Comparison of ENCODE assay signal across 36 cellular contexts in genomic region chr3:124387008-124387407, GRCh38.
"Had no signal": no experiment of that assay in that cellular context is flagged by ENCODE, and none has a peak within 500 bp of the region (broad histone marks: within the 10 kb centered on the region; RNA-seq: fewer than 3 reads in every experiment).

No MANE protein-coding gene starts in this region.

- H3K27ac Mint-ChIP-seq: activated B cell treated with CpG ODN at 0.5 μM for 24 hours; activated CD4-positive, alpha-beta memory T cell treated with anti-CD3 and anti-CD28 coated beads for 36 hours; activated CD8-positive, alpha-beta memory T cell treated with anti-CD3 and anti-CD28 coated beads, Interleukin-2, amount 10 ng/mL, durations not matched to agents 7 days and 5 days; activated CD8-positive, alpha-beta T cell treated with anti-CD3 and anti-CD28 coated beads, Interleukin-2, amount 10 ng/mL, durations not matched to agents 7 days and 5 days; activated naive CD4-positive, alpha-beta T cell treated with anti-CD3 and anti-CD28 coated beads for 36 hours; activated naive CD4-positive, alpha-beta T cell treated with anti-CD3 and anti-CD28 coated beads, Interleukin-2, amount 50 U/mL, for 24 hours; activated naive CD8-positive, alpha-beta T cell treated with anti-CD3 and anti-CD28 coated beads for 36 hours; activated naive CD8-positive, alpha-beta T cell treated with anti-CD3 and anti-CD28 coated beads, Interleukin-2, amount 50 U/mL, for 24 hours; activated T-helper 1 cell treated with anti-CD3 and anti-CD28 coated beads, Interleukin-12 subunit alpha, Interleukin-12 subunit beta, Interleukin-2, Interleukin-4 antibody, amounts not matched to agents 30 ng/mL and 10 ng/mL and 1 ng/mL, durations not matched to agents 14 hours and 24 hours and 36 hours; activated T-helper 2 cell treated with anti-CD3 and anti-CD28 coated beads, Interferon-gamma antibody, Interleukin-2, Interleukin-4, amounts not matched to agents 10 μg/mL and 5 μg/mL and 100 μg/mL, durations not matched to agents 14 hours and 24 hours and 36 hours; effector memory CD8-positive, alpha-beta T cell; T-cell; T-helper 1 cell treated with Interleukin-12 subunit alpha and Interleukin-12 subunit beta and Interleukin-4 antibody, amounts not matched to agents 30 μg/mL and 1 μg/mL, for 36 hours; T-helper 2 cell treated with Interferon-gamma antibody and Interleukin-4, amounts not matched to agents 5 μg/mL and 100 μg/mL, for 36 hours had no signal

- H3K4me3 ChIP-seq: adrenal gland, ascending aorta, breast epithelium, heart left ventricle had no signal

- H3K4me3 Mint-ChIP-seq: activated B cell treated with CpG ODN at 0.5 μM for 24 hours; activated CD4-positive, alpha-beta memory T cell treated with anti-CD3 and anti-CD28 coated beads for 36 hours; activated CD8-positive, alpha-beta memory T cell treated with anti-CD3 and anti-CD28 coated beads, Interleukin-2, amount 10 ng/mL, durations not matched to agents 7 days and 5 days; activated CD8-positive, alpha-beta T cell treated with anti-CD3 and anti-CD28 coated beads, Interleukin-2, amount 10 ng/mL, durations not matched to agents 7 days and 5 days; activated naive CD4-positive, alpha-beta T cell treated with anti-CD3 and anti-CD28 coated beads for 36 hours; activated naive CD4-positive, alpha-beta T cell treated with anti-CD3 and anti-CD28 coated beads, Interleukin-2, amount 50 U/mL, for 24 hours; activated naive CD8-positive, alpha-beta T cell treated with anti-CD3 and anti-CD28 coated beads for 36 hours; activated naive CD8-positive, alpha-beta T cell treated with anti-CD3 and anti-CD28 coated beads, Interleukin-2, amount 50 U/mL, for 24 hours; activated T-helper 1 cell treated with anti-CD3 and anti-CD28 coated beads, Interleukin-12 subunit alpha, Interleukin-12 subunit beta, Interleukin-2, Interleukin-4 antibody, amounts not matched to agents 30 ng/mL and 10 ng/mL and 1 ng/mL, durations not matched to agents 14 hours and 24 hours and 36 hours; central memory CD8-positive, alpha-beta T cell; effector memory CD8-positive, alpha-beta T cell; T-cell; T-helper 1 cell treated with Interleukin-12 subunit alpha and Interleukin-12 subunit beta and Interleukin-4 antibody, amounts not matched to agents 30 μg/mL and 1 μg/mL, for 36 hours; T-helper 2 cell treated with Interferon-gamma antibody and Interleukin-4, amounts not matched to agents 5 μg/mL and 100 μg/mL, for 36 hours had no signal

- H3K36me3 Mint-ChIP-seq: activated CD4-positive, alpha-beta memory T cell treated with anti-CD3 and anti-CD28 coated beads for 36 hours; activated CD8-positive, alpha-beta memory T cell treated with anti-CD3 and anti-CD28 coated beads, Interleukin-2, amount 10 ng/mL, durations not matched to agents 7 days and 5 days; activated naive CD4-positive, alpha-beta T cell treated with anti-CD3 and anti-CD28 coated beads, Interleukin-2, amount 50 U/mL, for 24 hours; activated naive CD8-positive, alpha-beta T cell treated with anti-CD3 and anti-CD28 coated beads for 36 hours; T-cell had no signal

- H3K27ac ChIP-seq: adrenal gland, ascending aorta, breast epithelium, heart left ventricle, WERI-Rb-1 had no signal

- DNase-seq: activated B cell treated with CpG ODN at 0.5 μM for 24 hours; activated CD4-positive, alpha-beta memory T cell treated with anti-CD3 and anti-CD28 coated beads for 36 hours; activated CD4-positive, alpha-beta T cell treated with anti-CD3 and anti-CD28 coated beads for 48 hours; activated CD8-positive, alpha-beta memory T cell treated with anti-CD3 and anti-CD28 coated beads, Interleukin-2, amount 10 ng/mL, durations not matched to agents 7 days and 5 days; activated CD8-positive, alpha-beta memory T cell treated with anti-CD3 and anti-CD28 coated beads, Interleukin-2, amount 50 U/mL, for 4 hours; activated CD8-positive, alpha-beta T cell treated with anti-CD3 and anti-CD28 coated beads, Interleukin-2, amount 10 ng/mL, durations not matched to agents 7 days and 5 days; activated effector memory CD4-positive, alpha-beta T cell treated with anti-CD3 and anti-CD28 coated beads, Interleukin-2, amount 50 U/mL, for 16 hours; activated naive CD4-positive, alpha-beta T cell treated with anti-CD3 and anti-CD28 coated beads for 36 hours; activated naive CD8-positive, alpha-beta T cell treated with anti-CD3 and anti-CD28 coated beads for 36 hours; activated naive CD8-positive, alpha-beta T cell treated with anti-CD3 and anti-CD28 coated beads, Interleukin-2, amount 50 U/mL, for 24 hours; activated T-cell treated with anti-CD3 and anti-CD28 coated beads, Interleukin-2, amount 50 U/mL, for 1 hour; activated T-cell treated with anti-CD3 and anti-CD28 coated beads, Interleukin-2, amount 50 U/mL, for 48 hours; adrenal gland; amygdala; cortex of kidney; effector CD4-positive, alpha-beta T cell; effector memory CD8-positive, alpha-beta T cell; foreskin fibroblast; heart left ventricle; SW 1271; T-cell; T1000; WERI-Rb-1 had no signal

- H3K9me3 ChIP-seq: adrenal gland, ascending aorta, breast epithelium, heart left ventricle had no signal

- H3K4me1 ChIP-seq: adrenal gland, breast epithelium had no signal

- H3K27me3 ChIP-seq: adrenal gland, ascending aorta, breast epithelium, heart left ventricle had no signal

- ATAC-seq: activated CD4-positive, CD25-positive, alpha-beta regulatory T cell treated with anti-CD3 and anti-CD28 coated beads, Interleukin-2, amount 50 U/mL, for 24 hours; activated CD8-positive, alpha-beta memory T cell treated with anti-CD3 and anti-CD28 coated beads, Interleukin-2, amount 10 ng/mL, durations not matched to agents 7 days and 5 days; activated CD8-positive, alpha-beta T cell treated with anti-CD3 and anti-CD28 coated beads, Interleukin-2, amount 10 ng/mL, durations not matched to agents 7 days and 5 days; activated naive CD8-positive, alpha-beta T cell treated with anti-CD3 and anti-CD28 coated beads, Interleukin-2, amount 50 U/mL, for 24 hours; effector memory CD8-positive, alpha-beta T cell; esophagus mucosa; T-cell had no signal

- H3K9me3 Mint-ChIP-seq: activated B cell treated with CpG ODN at 0.5 μM for 24 hours; activated CD4-positive, alpha-beta memory T cell treated with anti-CD3 and anti-CD28 coated beads for 36 hours; activated naive CD4-positive, alpha-beta T cell treated with anti-CD3 and anti-CD28 coated beads for 36 hours; activated naive CD4-positive, alpha-beta T cell treated with anti-CD3 and anti-CD28 coated beads, Interleukin-2, amount 50 U/mL, for 24 hours; activated naive CD8-positive, alpha-beta T cell treated with anti-CD3 and anti-CD28 coated beads for 36 hours; activated naive CD8-positive, alpha-beta T cell treated with anti-CD3 and anti-CD28 coated beads, Interleukin-2, amount 50 U/mL, for 24 hours; activated T-helper 1 cell treated with anti-CD3 and anti-CD28 coated beads, Interleukin-12 subunit alpha, Interleukin-12 subunit beta, Interleukin-2, Interleukin-4 antibody, amounts not matched to agents 30 ng/mL and 10 ng/mL and 1 ng/mL, durations not matched to agents 14 hours and 24 hours and 36 hours; activated T-helper 2 cell treated with anti-CD3 and anti-CD28 coated beads, Interferon-gamma antibody, Interleukin-2, Interleukin-4, amounts not matched to agents 10 μg/mL and 5 μg/mL and 100 μg/mL, durations not matched to agents 14 hours and 24 hours and 36 hours; brain; central memory CD8-positive, alpha-beta T cell; T-cell; T-helper 1 cell treated with Interleukin-12 subunit alpha and Interleukin-12 subunit beta and Interleukin-4 antibody, amounts not matched to agents 30 μg/mL and 1 μg/mL, for 36 hours; T-helper 2 cell treated with Interferon-gamma antibody and Interleukin-4, amounts not matched to agents 5 μg/mL and 100 μg/mL, for 36 hours had no signal

- FAIRE-seq: colon, frontal cortex had no signal

- H3K4me1 Mint-ChIP-seq: activated B cell treated with CpG ODN at 0.5 μM for 24 hours; activated CD8-positive, alpha-beta memory T cell treated with anti-CD3 and anti-CD28 coated beads, Interleukin-2, amount 10 ng/mL, durations not matched to agents 7 days and 5 days; activated naive CD4-positive, alpha-beta T cell treated with anti-CD3 and anti-CD28 coated beads, Interleukin-2, amount 50 U/mL, for 24 hours; activated naive CD8-positive, alpha-beta T cell treated with anti-CD3 and anti-CD28 coated beads for 36 hours; activated naive CD8-positive, alpha-beta T cell treated with anti-CD3 and anti-CD28 coated beads, Interleukin-2, amount 50 U/mL, for 24 hours; central memory CD8-positive, alpha-beta T cell; T-cell had no signal

- H3K36me3 ChIP-seq: adrenal gland, breast epithelium had no signal
